ENCODE assay signal across 1 cellular context in the genomic region with DNA sequence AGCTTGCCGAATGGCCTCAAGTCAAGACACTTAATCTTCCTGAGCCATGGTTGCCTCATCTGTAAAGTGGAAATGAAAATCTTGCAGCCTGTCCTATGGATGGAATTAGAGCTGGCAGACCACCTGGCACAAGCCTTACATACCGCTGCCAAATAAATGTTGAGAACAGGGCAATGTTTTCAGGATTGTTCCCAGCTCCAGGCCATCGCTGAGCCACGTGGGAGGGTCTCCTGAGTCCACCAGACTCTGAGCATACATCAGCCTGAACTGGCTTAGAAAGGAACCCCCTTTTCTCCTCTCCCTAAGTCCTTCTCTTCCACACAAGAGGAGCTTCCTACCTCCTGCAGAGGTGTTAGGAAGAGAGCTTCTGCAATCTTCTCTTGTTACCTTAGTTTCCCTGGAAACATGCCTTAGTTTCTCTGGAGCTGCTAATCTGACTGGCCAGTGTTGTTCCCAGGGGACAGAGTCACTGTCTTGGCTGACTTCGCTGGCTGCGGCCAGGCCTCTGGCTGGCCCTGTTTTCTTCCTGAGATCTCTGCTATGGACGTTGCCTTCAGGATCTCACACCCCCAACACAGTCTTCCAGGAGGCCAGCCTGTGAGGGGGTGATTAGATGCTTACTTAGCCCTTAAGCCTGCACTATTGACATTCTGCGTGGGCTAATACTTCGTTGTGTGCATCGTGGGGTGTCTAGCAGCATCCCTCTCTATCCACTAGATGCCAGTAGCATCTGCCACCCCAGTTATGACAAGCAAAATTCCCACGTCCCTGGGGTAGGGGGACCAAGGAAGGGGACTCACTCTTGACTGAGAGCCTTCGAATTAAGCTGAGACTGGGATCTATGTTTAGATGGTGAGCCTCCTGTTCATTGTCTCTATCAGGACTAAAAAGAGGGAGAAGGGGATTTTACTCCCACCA.
TF ChIP-seq lines count a peak whose summit lies in the region.

No MANE protein-coding gene starts in this region.

TF ChIP-seq in H1, 55 proteins besides CTCF, POLR2A, EP300 and RAD21:
- TF ChIP-seq, protein P1, sequence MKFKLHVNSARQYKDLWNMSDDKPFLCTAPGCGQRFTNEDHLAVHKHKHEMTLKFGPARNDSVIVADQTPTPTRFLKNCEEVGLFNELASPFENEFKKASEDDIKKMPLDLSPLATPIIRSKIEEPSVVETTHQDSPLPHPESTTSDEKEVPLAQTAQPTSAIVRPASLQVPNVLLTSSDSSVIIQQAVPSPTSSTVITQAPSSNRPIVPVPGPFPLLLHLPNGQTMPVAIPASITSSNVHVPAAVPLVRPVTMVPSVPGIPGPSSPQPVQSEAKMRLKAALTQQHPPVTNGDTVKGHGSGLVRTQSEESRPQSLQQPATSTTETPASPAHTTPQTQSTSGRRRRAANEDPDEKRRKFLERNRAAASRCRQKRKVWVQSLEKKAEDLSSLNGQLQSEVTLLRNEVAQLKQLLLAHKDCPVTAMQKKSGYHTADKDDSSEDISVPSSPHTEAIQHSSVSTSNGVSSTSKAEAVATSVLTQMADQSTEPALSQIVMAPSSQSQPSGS (IDR thresholded peaks at IDR 0.05; ENCODE audit: low read length): no peak
- no peak for TF ChIP-seq SRF (IDR thresholded peaks at IDR 0.05; ENCODE audit: low read depth, low read length)
